ENCODE assay signal across 1 cellular context in the genomic region with DNA sequence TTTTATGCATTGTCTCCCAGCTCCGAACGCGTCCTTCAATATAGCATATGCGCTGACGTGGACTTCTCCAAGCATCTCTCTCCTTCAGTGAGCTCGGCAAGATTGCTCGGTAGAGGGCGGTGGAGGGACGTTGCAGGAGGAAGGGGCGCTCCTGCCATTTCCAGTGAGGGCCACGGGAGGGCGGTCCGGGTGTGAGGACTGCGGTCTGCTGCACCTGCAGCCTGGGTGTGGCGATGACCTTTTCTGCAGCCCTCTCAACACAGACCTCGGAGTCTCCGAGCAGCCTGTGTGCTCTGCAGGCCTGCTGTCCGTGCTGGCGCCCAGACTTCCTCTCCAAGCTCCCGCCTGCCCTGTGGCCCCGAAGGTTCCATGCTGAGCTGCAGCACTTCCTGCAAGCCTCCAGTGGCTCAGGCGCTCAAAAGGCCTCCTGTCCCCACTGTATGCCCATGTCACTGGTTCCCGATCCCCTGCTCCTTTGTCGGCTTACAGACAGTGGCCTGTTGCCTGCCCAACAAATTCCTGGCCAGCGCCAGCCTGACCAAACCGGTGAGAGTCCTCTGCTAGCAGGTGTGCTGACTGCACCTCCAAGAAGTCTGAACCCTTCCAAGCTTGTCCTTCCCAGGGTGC.
TF ChIP-seq lines count a peak whose summit lies in the region.

No MANE protein-coding gene starts in this region.

TF ChIP-seq in K562, 482 proteins besides CTCF, POLR2A, EP300 and RAD21 (continues in another document):
- TF ChIP-seq, protein P1, sequence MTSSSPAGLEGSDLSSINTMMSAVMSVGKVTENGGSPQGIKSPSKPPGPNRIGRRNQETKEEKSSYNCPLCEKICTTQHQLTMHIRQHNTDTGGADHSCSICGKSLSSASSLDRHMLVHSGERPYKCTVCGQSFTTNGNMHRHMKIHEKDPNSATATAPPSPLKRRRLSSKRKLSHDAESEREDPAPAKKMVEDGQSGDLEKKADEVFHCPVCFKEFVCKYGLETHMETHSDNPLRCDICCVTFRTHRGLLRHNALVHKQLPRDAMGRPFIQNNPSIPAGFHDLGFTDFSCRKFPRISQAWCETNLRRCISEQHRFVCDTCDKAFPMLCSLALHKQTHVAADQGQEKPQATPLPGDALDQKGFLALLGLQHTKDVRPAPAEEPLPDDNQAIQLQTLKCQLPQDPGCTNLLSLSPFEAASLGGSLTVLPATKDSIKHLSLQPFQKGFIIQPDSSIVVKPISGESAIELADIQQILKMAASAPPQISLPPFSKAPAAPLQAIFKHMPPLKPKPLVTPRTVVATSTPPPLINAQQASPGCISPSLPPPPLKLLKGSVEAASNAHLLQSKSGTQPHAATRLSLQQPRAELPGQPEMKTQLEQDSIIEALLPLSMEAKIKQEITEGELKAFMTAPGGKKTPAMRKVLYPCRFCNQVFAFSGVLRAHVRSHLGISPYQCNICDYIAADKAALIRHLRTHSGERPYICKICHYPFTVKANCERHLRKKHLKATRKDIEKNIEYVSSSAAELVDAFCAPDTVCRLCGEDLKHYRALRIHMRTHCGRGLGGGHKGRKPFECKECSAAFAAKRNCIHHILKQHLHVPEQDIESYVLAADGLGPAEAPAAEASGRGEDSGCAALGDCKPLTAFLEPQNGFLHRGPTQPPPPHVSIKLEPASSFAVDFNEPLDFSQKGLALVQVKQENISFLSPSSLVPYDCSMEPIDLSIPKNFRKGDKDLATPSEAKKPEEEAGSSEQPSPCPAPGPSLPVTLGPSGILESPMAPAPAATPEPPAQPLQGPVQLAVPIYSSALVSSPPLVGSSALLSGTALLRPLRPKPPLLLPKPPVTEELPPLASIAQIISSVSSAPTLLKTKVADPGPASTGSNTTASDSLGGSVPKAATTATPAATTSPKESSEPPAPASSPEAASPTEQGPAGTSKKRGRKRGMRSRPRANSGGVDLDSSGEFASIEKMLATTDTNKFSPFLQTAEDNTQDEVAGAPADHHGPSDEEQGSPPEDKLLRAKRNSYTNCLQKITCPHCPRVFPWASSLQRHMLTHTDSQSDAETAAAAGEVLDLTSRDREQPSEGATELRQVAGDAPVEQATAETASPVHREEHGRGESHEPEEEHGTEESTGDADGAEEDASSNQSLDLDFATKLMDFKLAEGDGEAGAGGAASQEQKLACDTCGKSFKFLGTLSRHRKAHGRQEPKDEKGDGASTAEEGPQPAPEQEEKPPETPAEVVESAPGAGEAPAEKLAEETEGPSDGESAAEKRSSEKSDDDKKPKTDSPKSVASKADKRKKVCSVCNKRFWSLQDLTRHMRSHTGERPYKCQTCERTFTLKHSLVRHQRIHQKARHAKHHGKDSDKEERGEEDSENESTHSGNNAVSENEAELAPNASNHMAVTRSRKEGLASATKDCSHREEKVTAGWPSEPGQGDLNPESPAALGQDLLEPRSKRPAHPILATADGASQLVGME (CRISPR knock-in tag; IDR thresholded peaks at IDR 0.05) = peak; percentile 89
- TF ChIP-seq ZFPM2 (CRISPR knock-in tag; IDR thresholded peaks at IDR 0.05) = no peak
- TF ChIP-seq MBD2 (IDR thresholded peaks at IDR 0.05; ENCODE audit: borderline replicate concordance, low read depth) = no peak
- TF ChIP-seq, protein P2, sequence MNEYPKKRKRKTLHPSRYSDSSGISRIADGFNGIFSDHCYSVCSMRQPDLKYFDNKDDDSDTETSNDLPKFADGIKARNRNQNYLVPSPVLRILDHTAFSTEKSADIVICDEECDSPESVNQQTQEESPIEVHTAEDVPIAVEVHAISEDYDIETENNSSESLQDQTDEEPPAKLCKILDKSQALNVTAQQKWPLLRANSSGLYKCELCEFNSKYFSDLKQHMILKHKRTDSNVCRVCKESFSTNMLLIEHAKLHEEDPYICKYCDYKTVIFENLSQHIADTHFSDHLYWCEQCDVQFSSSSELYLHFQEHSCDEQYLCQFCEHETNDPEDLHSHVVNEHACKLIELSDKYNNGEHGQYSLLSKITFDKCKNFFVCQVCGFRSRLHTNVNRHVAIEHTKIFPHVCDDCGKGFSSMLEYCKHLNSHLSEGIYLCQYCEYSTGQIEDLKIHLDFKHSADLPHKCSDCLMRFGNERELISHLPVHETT (CRISPR knock-in tag; conservative IDR thresholded peaks at IDR 0.05 in 1 of 2, IDR thresholded peaks at IDR 0.05 in 1 of 2) = no peak
- TF ChIP-seq SPI1 (IDR thresholded peaks at IDR 0.05; ENCODE audit: borderline replicate concordance, low read depth, low read length) = no peak; the same call in 1 of the 2 replicates
- TF ChIP-seq, protein P3, sequence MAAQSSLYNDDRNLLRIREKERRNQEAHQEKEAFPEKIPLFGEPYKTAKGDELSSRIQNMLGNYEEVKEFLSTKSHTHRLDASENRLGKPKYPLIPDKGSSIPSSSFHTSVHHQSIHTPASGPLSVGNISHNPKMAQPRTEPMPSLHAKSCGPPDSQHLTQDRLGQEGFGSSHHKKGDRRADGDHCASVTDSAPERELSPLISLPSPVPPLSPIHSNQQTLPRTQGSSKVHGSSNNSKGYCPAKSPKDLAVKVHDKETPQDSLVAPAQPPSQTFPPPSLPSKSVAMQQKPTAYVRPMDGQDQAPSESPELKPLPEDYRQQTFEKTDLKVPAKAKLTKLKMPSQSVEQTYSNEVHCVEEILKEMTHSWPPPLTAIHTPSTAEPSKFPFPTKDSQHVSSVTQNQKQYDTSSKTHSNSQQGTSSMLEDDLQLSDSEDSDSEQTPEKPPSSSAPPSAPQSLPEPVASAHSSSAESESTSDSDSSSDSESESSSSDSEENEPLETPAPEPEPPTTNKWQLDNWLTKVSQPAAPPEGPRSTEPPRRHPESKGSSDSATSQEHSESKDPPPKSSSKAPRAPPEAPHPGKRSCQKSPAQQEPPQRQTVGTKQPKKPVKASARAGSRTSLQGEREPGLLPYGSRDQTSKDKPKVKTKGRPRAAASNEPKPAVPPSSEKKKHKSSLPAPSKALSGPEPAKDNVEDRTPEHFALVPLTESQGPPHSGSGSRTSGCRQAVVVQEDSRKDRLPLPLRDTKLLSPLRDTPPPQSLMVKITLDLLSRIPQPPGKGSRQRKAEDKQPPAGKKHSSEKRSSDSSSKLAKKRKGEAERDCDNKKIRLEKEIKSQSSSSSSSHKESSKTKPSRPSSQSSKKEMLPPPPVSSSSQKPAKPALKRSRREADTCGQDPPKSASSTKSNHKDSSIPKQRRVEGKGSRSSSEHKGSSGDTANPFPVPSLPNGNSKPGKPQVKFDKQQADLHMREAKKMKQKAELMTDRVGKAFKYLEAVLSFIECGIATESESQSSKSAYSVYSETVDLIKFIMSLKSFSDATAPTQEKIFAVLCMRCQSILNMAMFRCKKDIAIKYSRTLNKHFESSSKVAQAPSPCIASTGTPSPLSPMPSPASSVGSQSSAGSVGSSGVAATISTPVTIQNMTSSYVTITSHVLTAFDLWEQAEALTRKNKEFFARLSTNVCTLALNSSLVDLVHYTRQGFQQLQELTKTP (IDR thresholded peaks at IDR 0.05; ENCODE audit: low read depth in 1 of 2, partially characterized antibody in 2 of 2) = peak in 1 of 2 experiments; percentile 9
- no peak for TF ChIP-seq SREBF1 (IDR thresholded peaks at IDR 0.05; ENCODE audit: borderline replicate concordance, low read depth, low read length)
- peak; percentile 98 for TF ChIP-seq CBFB (CRISPR knock-in tag; IDR thresholded peaks at IDR 0.05)
- no peak for TF ChIP-seq BCL6 (CRISPR knock-in tag; IDR thresholded peaks at IDR 0.05)
- TF ChIP-seq, protein P4, sequence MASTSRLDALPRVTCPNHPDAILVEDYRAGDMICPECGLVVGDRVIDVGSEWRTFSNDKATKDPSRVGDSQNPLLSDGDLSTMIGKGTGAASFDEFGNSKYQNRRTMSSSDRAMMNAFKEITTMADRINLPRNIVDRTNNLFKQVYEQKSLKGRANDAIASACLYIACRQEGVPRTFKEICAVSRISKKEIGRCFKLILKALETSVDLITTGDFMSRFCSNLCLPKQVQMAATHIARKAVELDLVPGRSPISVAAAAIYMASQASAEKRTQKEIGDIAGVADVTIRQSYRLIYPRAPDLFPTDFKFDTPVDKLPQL (IDR thresholded peaks at IDR 0.05; ENCODE audit: extremely low read depth, insufficient read length) = no peak
- TF ChIP-seq CBFA2T3 (IDR thresholded peaks at IDR 0.05) = peak; percentile 66
- no peak for TF ChIP-seq TSC22D4 (tag; IDR thresholded peaks at IDR 0.05)
- no peak for TF ChIP-seq NELFE (IDR thresholded peaks at IDR 0.05; ENCODE audit: insufficient read depth, insufficient read length)
- no peak for TF ChIP-seq ZNF174 (CRISPR knock-in tag; IDR thresholded peaks at IDR 0.05)
- no peak; the same call in 1 of the 2 replicates for TF ChIP-seq SIN3B (IDR thresholded peaks at IDR 0.05; ENCODE audit: low read depth)
- TF ChIP-seq, protein P5, sequence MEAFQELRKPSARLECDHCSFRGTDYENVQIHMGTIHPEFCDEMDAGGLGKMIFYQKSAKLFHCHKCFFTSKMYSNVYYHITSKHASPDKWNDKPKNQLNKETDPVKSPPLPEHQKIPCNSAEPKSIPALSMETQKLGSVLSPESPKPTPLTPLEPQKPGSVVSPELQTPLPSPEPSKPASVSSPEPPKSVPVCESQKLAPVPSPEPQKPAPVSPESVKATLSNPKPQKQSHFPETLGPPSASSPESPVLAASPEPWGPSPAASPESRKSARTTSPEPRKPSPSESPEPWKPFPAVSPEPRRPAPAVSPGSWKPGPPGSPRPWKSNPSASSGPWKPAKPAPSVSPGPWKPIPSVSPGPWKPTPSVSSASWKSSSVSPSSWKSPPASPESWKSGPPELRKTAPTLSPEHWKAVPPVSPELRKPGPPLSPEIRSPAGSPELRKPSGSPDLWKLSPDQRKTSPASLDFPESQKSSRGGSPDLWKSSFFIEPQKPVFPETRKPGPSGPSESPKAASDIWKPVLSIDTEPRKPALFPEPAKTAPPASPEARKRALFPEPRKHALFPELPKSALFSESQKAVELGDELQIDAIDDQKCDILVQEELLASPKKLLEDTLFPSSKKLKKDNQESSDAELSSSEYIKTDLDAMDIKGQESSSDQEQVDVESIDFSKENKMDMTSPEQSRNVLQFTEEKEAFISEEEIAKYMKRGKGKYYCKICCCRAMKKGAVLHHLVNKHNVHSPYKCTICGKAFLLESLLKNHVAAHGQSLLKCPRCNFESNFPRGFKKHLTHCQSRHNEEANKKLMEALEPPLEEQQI (IDR thresholded peaks at IDR 0.05) = peak; percentile 59
- no peak for TF ChIP-seq ZSCAN29 (IDR thresholded peaks at IDR 0.05)
- TF ChIP-seq, protein P6, sequence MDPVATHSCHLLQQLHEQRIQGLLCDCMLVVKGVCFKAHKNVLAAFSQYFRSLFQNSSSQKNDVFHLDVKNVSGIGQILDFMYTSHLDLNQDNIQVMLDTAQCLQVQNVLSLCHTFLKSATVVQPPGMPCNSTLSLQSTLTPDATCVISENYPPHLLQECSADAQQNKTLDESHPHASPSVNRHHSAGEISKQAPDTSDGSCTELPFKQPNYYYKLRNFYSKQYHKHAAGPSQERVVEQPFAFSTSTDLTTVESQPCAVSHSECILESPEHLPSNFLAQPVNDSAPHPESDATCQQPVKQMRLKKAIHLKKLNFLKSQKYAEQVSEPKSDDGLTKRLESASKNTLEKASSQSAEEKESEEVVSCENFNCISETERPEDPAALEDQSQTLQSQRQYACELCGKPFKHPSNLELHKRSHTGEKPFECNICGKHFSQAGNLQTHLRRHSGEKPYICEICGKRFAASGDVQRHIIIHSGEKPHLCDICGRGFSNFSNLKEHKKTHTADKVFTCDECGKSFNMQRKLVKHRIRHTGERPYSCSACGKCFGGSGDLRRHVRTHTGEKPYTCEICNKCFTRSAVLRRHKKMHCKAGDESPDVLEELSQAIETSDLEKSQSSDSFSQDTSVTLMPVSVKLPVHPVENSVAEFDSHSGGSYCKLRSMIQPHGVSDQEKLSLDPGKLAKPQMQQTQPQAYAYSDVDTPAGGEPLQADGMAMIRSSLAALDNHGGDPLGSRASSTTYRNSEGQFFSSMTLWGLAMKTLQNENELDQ (CRISPR knock-in tag; IDR thresholded peaks at IDR 0.05; ENCODE audit: borderline replicate concordance) = no peak
- no peak for TF ChIP-seq ATF1 (CRISPR knock-in tag; IDR thresholded peaks at IDR 0.05)
- TF ChIP-seq ATF1 (tag; IDR thresholded peaks at IDR 0.05) = peak; percentile 77
- no peak for TF ChIP-seq XRCC3 (IDR thresholded peaks at IDR 0.05)
- peak in 1 of 2 experiments; percentile 81; a peak in 1 of 4 replicates for TF ChIP-seq KDM4B (IDR thresholded peaks at IDR 0.05; ENCODE audit: borderline replicate concordance in 2 of 2, low read depth in 1 of 2)
- peak; percentile 87 for TF ChIP-seq CREM (IDR thresholded peaks at IDR 0.05; ENCODE audit: low read depth)
- TF ChIP-seq SMAD1 (IDR thresholded peaks at IDR 0.05; ENCODE audit: low read depth, low read length, partially characterized antibody) = no peak
- no peak for TF ChIP-seq SMAD2 (IDR thresholded peaks at IDR 0.05; ENCODE audit: low read depth, low read length)
- TF ChIP-seq, protein P7, sequence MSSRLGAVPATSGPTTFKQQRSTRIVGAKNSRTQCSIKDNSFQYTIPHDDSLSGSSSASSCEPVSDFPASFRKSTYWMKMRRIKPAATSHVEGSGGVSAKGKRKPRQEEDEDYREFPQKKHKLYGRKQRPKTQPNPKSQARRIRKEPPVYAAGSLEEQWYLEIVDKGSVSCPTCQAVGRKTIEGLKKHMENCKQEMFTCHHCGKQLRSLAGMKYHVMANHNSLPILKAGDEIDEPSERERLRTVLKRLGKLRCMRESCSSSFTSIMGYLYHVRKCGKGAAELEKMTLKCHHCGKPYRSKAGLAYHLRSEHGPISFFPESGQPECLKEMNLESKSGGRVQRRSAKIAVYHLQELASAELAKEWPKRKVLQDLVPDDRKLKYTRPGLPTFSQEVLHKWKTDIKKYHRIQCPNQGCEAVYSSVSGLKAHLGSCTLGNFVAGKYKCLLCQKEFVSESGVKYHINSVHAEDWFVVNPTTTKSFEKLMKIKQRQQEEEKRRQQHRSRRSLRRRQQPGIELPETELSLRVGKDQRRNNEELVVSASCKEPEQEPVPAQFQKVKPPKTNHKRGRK (tag; IDR thresholded peaks at IDR 0.05) = no peak
- TF ChIP-seq RBM39 (optimal IDR thresholded peaks at IDR 0.05; ENCODE audit: low read depth, low read length) = no peak
- TF ChIP-seq ZNF445 (CRISPR knock-in tag; IDR thresholded peaks at IDR 0.05; ENCODE audit: low read depth) = no peak
- no peak for TF ChIP-seq ZNF133 (CRISPR knock-in tag; IDR thresholded peaks at IDR 0.05)
- no peak for TF ChIP-seq RAD51 (IDR thresholded peaks at IDR 0.05; ENCODE audit: borderline replicate concordance, low read depth)
- no peak for TF ChIP-seq MED1 (CRISPR knock-in tag; IDR thresholded peaks at IDR 0.05; ENCODE audit: borderline replicate concordance)
- no peak for TF ChIP-seq CBX5 (IDR thresholded peaks at IDR 0.05; ENCODE audit: borderline replicate concordance, low read depth)
- TF ChIP-seq KAT8 (IDR thresholded peaks at IDR 0.05; ENCODE audit: low read depth) = no peak
- no peak for TF ChIP-seq MEF2D (tag; conservative IDR thresholded peaks at IDR 0.05; ENCODE audit: low read depth)
- peak; percentile 55 for TF ChIP-seq MAFK (IDR thresholded peaks at IDR 0.05; ENCODE audit: low read length)
- peak; percentile 72; the same call in 1 of the 2 replicates for TF ChIP-seq TARDBP (IDR thresholded peaks at IDR 0.05)
- no peak for TF ChIP-seq FOXJ2 (tag; IDR thresholded peaks at IDR 0.05)
- TF ChIP-seq ZBTB8A (IDR thresholded peaks at IDR 0.05; ENCODE audit: partially characterized antibody) = no peak
- no peak for TF ChIP-seq ZNF696 (CRISPR knock-in tag; conservative IDR thresholded peaks at IDR 0.05)
